26 cellular contexts compared by ENCODE assay signal in the genomic region with DNA sequence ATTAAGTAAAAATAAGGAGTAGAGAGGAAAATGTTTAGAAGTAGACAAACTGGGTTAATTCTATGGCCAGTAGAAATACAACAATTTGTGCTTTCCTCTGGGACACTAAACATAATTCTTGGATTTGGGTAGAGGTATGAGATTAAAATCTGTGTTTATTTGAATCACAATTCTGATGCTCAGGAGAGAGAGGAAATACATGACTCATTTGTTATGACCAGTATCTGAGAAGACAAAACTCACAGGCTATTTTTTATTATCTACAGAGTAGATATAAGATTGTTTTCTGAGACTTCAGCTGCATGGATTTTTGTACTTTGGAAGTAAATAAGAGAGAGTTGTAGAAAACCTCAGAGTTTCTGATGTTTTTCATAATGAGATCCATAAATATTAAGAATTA.
DNase-seq lines count a peak whose midpoint lies in the region; ATAC-seq, FAIRE-seq and TF ChIP-seq lines count a peak whose summit lies in the region.
"Had no signal": no experiment of that assay in that cellular context is flagged by ENCODE, and none has a peak within 500 bp of the region (broad histone marks: within the 10 kb centered on the region; RNA-seq: fewer than 3 reads in every experiment).

No MANE protein-coding gene starts in this region.

- intact Hi-C loops in activated T-helper 2 cell treated with anti-CD3 and anti-CD28 coated beads, Interferon-gamma antibody, Interleukin-2, Interleukin-4, amounts not matched to agents 10 μg/mL and 5 μg/mL and 100 μg/mL, durations not matched to agents 14 hours and 24 hours and 36 hours (cut with micrococcal nuclease): no loop called here

- no peaks in the 10 kb centered on the region for H3K4me1 Mint-ChIP-seq in activated T-helper 2 cell treated with anti-CD3 and anti-CD28 coated beads, Interferon-gamma antibody, Interleukin-2, Interleukin-4, amounts not matched to agents 10 μg/mL and 5 μg/mL and 100 μg/mL, durations not matched to agents 14 hours and 24 hours and 36 hours (ENCODE audit: low read depth)

- no peaks in the 10 kb centered on the region for H3K36me3 Mint-ChIP-seq in activated T-helper 2 cell treated with anti-CD3 and anti-CD28 coated beads, Interferon-gamma antibody, Interleukin-2, Interleukin-4, amounts not matched to agents 10 μg/mL and 5 μg/mL and 100 μg/mL, durations not matched to agents 14 hours and 24 hours and 36 hours (ENCODE audit: low read depth)

- peaks cover 12% of the 10 kb centered on the region for H3K4me1 ChIP-seq in foreskin keratinocyte
- H3K4me1 ChIP-seq: heart left ventricle, upper lobe of right lung had no signal

- peak; percentile 84 for ATAC-seq in foreskin keratinocyte
- ATAC-seq in GM19455 (IDR thresholded peaks at IDR 0.05; ENCODE audit: unreplicated experiment): no peak
- ATAC-seq: activated CD4-positive, CD25-positive, alpha-beta regulatory T cell treated with anti-CD3 and anti-CD28 coated beads, Interleukin-2, amount 50 U/mL, for 24 hours; activated CD8-positive, alpha-beta T cell treated with anti-CD3 and anti-CD28 coated beads, Interleukin-2, amount 10 ng/mL, durations not matched to agents 7 days and 5 days; heart left ventricle; left cardiac atrium; upper lobe of right lung had no signal

- TF ChIP-seq CTCF in bronchial epithelial cell (IDR thresholded peaks at IDR 0.05; ENCODE audit: insufficient read depth, low read length, severe bottlenecking) (no peak), foreskin keratinocyte (conservative IDR thresholded peaks at IDR 0.05) (no peak)

- DNase-seq in EH (ENCODE audit: low read depth): peak; percentile 35
- DNase-seq in LHCN-M2 (ENCODE audit: low read depth): peak; percentile 42
- DNase-seq in bronchial epithelial cell (ENCODE audit: low read depth): peak; percentile 71
- peak in 1 of 2 donors; percentile 36 for DNase-seq in foreskin keratinocyte
- no peak for DNase-seq in activated T-helper 2 cell treated with anti-CD3 and anti-CD28 coated beads, Interferon-gamma antibody, Interleukin-2, Interleukin-4, amounts not matched to agents 10 μg/mL and 5 μg/mL and 100 μg/mL, durations not matched to agents 14 hours and 24 hours and 36 hours (ENCODE audit: low spot score)
- no peak for DNase-seq in NCI-H345 treated with DMSO at 0.1 percent for 48 hours (lab: John Stamatoyannopoulos, UW; ENCODE audit: unreplicated experiment)
- DNase-seq in stimulated activated CD4-positive, alpha-beta T cell treated with anti-CD3 and anti-CD28 coated beads, Interleukin-15, amount 100 ng/mL, for 24 hours: no peak
- DNase-seq: activated CD8-positive, alpha-beta T cell treated with anti-CD3 and anti-CD28 coated beads, Interleukin-2, amount 10 ng/mL, durations not matched to agents 7 days and 5 days; activated gamma-delta T cell; activated T-cell treated with anti-CD3 and anti-CD28 coated beads for 4 hours; DMS53; endodermal cell; H9; heart left ventricle; left cardiac atrium; MM.1S; NCI-H146; NCI-H510A treated with DMSO at 0.1 percent for 48 hours; PC-9; SHP77 treated with DMSO at 0.1 percent for 48 hours; substantia nigra; upper lobe of right lung had no signal

- H3K27ac ChIP-seq in foreskin keratinocyte: no peak overlapping the region
- H3K27ac ChIP-seq: heart left ventricle, neutrophil, PC-9, upper lobe of right lung had no signal

- H3K36me3 ChIP-seq in bronchial epithelial cell (ENCODE audit: control insufficient read depth, insufficient read depth, low read length): no peaks in the 10 kb centered on the region
- H3K36me3 ChIP-seq: heart left ventricle, neutrophil, upper lobe of right lung had no signal

- no peak overlapping the region for H3K27ac Mint-ChIP-seq in activated T-helper 2 cell treated with anti-CD3 and anti-CD28 coated beads, Interferon-gamma antibody, Interleukin-2, Interleukin-4, amounts not matched to agents 10 μg/mL and 5 μg/mL and 100 μg/mL, durations not matched to agents 14 hours and 24 hours and 36 hours
- H3K27ac Mint-ChIP-seq: activated CD8-positive, alpha-beta T cell treated with anti-CD3 and anti-CD28 coated beads, Interleukin-2, amount 10 ng/mL, durations not matched to agents 7 days and 5 days; endodermal cell; H9 had no signal

- no peak overlapping the region for H3K4me3 ChIP-seq in bronchial epithelial cell (ENCODE audit: low read depth, low read length)
- H3K4me3 ChIP-seq: heart left ventricle, PC-9, upper lobe of right lung had no signal

- H3K4me3 Mint-ChIP-seq in activated T-helper 2 cell treated with anti-CD3 and anti-CD28 coated beads, Interferon-gamma antibody, Interleukin-2, Interleukin-4, amounts not matched to agents 10 μg/mL and 5 μg/mL and 100 μg/mL, durations not matched to agents 14 hours and 24 hours and 36 hours (ENCODE audit: low read depth): no peak overlapping the region
- H3K4me3 Mint-ChIP-seq: activated CD8-positive, alpha-beta T cell treated with anti-CD3 and anti-CD28 coated beads, Interleukin-2, amount 10 ng/mL, durations not matched to agents 7 days and 5 days; endodermal cell; H9 had no signal

- no peak for FAIRE-seq in bronchial epithelial cell (lab: Jason Lieb, UNC)
- FAIRE-seq: TTC549 had no signal

- H3K9me3 Mint-ChIP-seq in activated T-helper 2 cell treated with anti-CD3 and anti-CD28 coated beads, Interferon-gamma antibody, Interleukin-2, Interleukin-4, amounts not matched to agents 10 μg/mL and 5 μg/mL and 100 μg/mL, durations not matched to agents 14 hours and 24 hours and 36 hours: no peaks in the 10 kb centered on the region

- no peaks in the 10 kb centered on the region for H3K27me3 Mint-ChIP-seq in activated T-helper 2 cell treated with anti-CD3 and anti-CD28 coated beads, Interferon-gamma antibody, Interleukin-2, Interleukin-4, amounts not matched to agents 10 μg/mL and 5 μg/mL and 100 μg/mL, durations not matched to agents 14 hours and 24 hours and 36 hours (ENCODE audit: low read depth)

- H3K27me3 ChIP-seq in bronchial epithelial cell (ENCODE audit: control insufficient read depth, insufficient read depth, low read length) (no peaks in the 10 kb centered on the region), foreskin keratinocyte (no peaks in the 10 kb centered on the region)
- H3K27me3 ChIP-seq: heart left ventricle, neutrophil, upper lobe of right lung had no signal

Comparison
In these comparisons a context has a peak if more than half of its experiments do, and no peak if none do; other contexts are left out.
1. DNase-seq: peak in EH (single experiment), LHCN-M2 (single experiment) and bronchial epithelial cell (single experiment); none in activated T-helper 2 cell treated with anti-CD3 and anti-CD28 coated beads, Interferon-gamma antibody, Interleukin-2, Interleukin-4, amounts not matched to agents 10 μg/mL and 5 μg/mL and 100 μg/mL, durations not matched to agents 14 hours and 24 hours and 36 hours (single experiment), NCI-H345 treated with DMSO at 0.1 percent for 48 hours (single experiment) and stimulated activated CD4-positive, alpha-beta T cell treated with anti-CD3 and anti-CD28 coated beads, Interleukin-15, amount 100 ng/mL, for 24 hours (single experiment).